10 cellular contexts compared by ENCODE assay signal in genomic region chr2:131035112-131035825, GRCh38. TPM values are rescaled to one million over a fixed set of nuclear protein-coding genes. Genes with fewer than 3 reads are reported as not detected.
DNase-seq lines count a peak whose midpoint lies in the region; ATAC-seq, FAIRE-seq and TF ChIP-seq lines count a peak whose summit lies in the region.
"Had no signal": no experiment of that assay in that cellular context is flagged by ENCODE, and none has a peak within 500 bp of the region (broad histone marks: within the 10 kb centered on the region; RNA-seq: fewer than 3 reads in every experiment).

No MANE protein-coding gene starts in this region.

- H3K27me3 Mint-ChIP-seq in osteocyte (ENCODE audit: unreplicated experiment): peaks cover 4% of the 10 kb centered on the region

- no peaks in the 10 kb centered on the region for H4K20me1 ChIP-seq in endothelial cell of umbilical vein (replicated peaks; ENCODE audit: control insufficient read depth, extremely low read depth, insufficient read depth, low read length)

- peaks cover 7% of the 10 kb centered on the region for H3K4me1 Mint-ChIP-seq in osteocyte (ENCODE audit: unreplicated experiment)
- H3K4me1 Mint-ChIP-seq: memory B cell had no signal

- TF ChIP-seq CTCF in AG04450 (IDR thresholded peaks at IDR 0.05; ENCODE audit: low read depth, low read length) (no peak), endothelial cell of umbilical vein (IDR thresholded peaks at IDR 0.05; ENCODE audit: extremely low read depth in 1 of 2, insufficient read depth in 1 of 2, low read depth in 1 of 2, low read length in 2 of 2) (no peak), osteocyte (IDR thresholded peaks at IDR 0.05) (no peak), GM13976 (IDR thresholded peaks at IDR 0.05; ENCODE audit: borderline replicate concordance, control extremely low read depth, extremely low read depth, insufficient read depth, missing control alignments) (no peak)

- H3K79me2 ChIP-seq in endothelial cell of umbilical vein (ENCODE audit: control insufficient read depth, insufficient read depth, low read length): no peaks in the 10 kb centered on the region

- H3K4me1 ChIP-seq in HUES64 (ENCODE audit: insufficient read depth, low read length): no peaks in the 10 kb centered on the region
- H3K4me1 ChIP-seq in endothelial cell of umbilical vein (ENCODE audit: control insufficient read depth, extremely low read depth, insufficient read depth, low read length): no peaks in the 10 kb centered on the region

- no peak for DNase-seq in AG04450 (ENCODE audit: low read depth, low spot score)
- DNase-seq in endothelial cell of umbilical vein (ENCODE audit: low read depth, low spot score): no peak
- peak; percentile 82 for DNase-seq in osteocyte (ENCODE audit: extremely low spot score, unreplicated experiment)
- no peak for DNase-seq in GM13976 (ENCODE audit: low spot score)
- DNase-seq in NK-92 (lab: John Stamatoyannopoulos, UW; ENCODE audit: unreplicated experiment): no peak
- DNase-seq in activated CD4-positive, alpha-beta T cell treated with anti-CD3 and anti-CD28 coated beads for 4 hours: no peak
- DNase-seq: KG1 had no signal

- peak overlapping the region; percentile 60 for H3K4me3 Mint-ChIP-seq in osteocyte (ENCODE audit: unreplicated experiment)
- H3K4me3 Mint-ChIP-seq: memory B cell had no signal

- no peak for FAIRE-seq in endothelial cell of umbilical vein (lab: Jason Lieb, UNC)

- no peak overlapping the region for H3K27ac Mint-ChIP-seq in osteocyte (ENCODE audit: unreplicated experiment)
- H3K27ac Mint-ChIP-seq: memory B cell had no signal

- WGBS in HUES64: 8% methylated on average over 65 of the region's 65 CpGs

- H3K9ac ChIP-seq in HUES64 (ENCODE audit: low read depth, low read length) (peak overlapping the region; percentile 73), endothelial cell of umbilical vein (replicated peaks; ENCODE audit: extremely low read depth, insufficient read depth, low read length) (no peak overlapping the region)

- no peak for ATAC-seq in HG03460 (IDR thresholded peaks at IDR 0.05; ENCODE audit: unreplicated experiment)

- no peaks in the 10 kb centered on the region for H3K9me1 ChIP-seq in endothelial cell of umbilical vein (replicated peaks; ENCODE audit: control insufficient read depth, extremely low read depth, insufficient read depth, low read length)

- dilution Hi-C loops in endothelial cell of umbilical vein (cut with MboI; ENCODE audit: extremely low pct_ligation_motif_present, low sequenced_read_pairs): no loop called here

- POLR2A ChIA-PET in AG04450 (lab: Yijun Ruan, JAX): no interaction called here
- POLR2A ChIA-PET in endothelial cell of umbilical vein (lab: Charles Lee): no interaction called here

- H2AFZ ChIP-seq in endothelial cell of umbilical vein (ENCODE audit: low read depth, low read length): peak overlapping the region; percentile 24

- BruUV-seq in endothelial cell of umbilical vein (replicated peaks; lab: Mats Ljungman, UMichigan): no TSS peak

- no peaks in the 10 kb centered on the region for H3K9me3 Mint-ChIP-seq in osteocyte (ENCODE audit: unreplicated experiment)
- H3K9me3 Mint-ChIP-seq: memory B cell had no signal

- no peak overlapping the region for H3K27ac ChIP-seq in AG04450 (ENCODE audit: low read depth, low read length)
- no peak overlapping the region for H3K27ac ChIP-seq in HUES64 (ENCODE audit: low read depth, low read length)
- no peak overlapping the region for H3K27ac ChIP-seq in endothelial cell of umbilical vein (ENCODE audit: insufficient read depth, low read depth, low read length)

- TF ChIP-seq POLR2A in endothelial cell of umbilical vein (IDR thresholded peaks at IDR 0.05; ENCODE audit: low read depth, low read length): no peak

- no peaks in the 10 kb centered on the region for H3K36me3 ChIP-seq in HUES64 (ENCODE audit: insufficient read depth, low read length)
- H3K36me3 ChIP-seq in endothelial cell of umbilical vein (ENCODE audit: control insufficient read depth in 2 of 2, extremely low read depth in 1 of 2, insufficient read depth in 2 of 2, low read length in 2 of 2): no peaks in the 10 kb centered on the region

- H3K9me3 ChIP-seq in AG04450 (ENCODE audit: control insufficient read depth, insufficient read depth, low read length) (no peaks in the 10 kb centered on the region; the same call in 1 of the 2 replicates), HUES64 (ENCODE audit: insufficient read depth, low read depth, low read length) (no peaks in the 10 kb centered on the region), endothelial cell of umbilical vein (replicated peaks; ENCODE audit: control insufficient read depth, insufficient read depth, low read length) (no peaks in the 10 kb centered on the region)

- no peak overlapping the region for H3K4me2 ChIP-seq in endothelial cell of umbilical vein (ENCODE audit: insufficient read depth, low read length)

- in situ Hi-C loops in GM13976 (cut with MboI; ENCODE audit: low sequenced_read_pairs, unreplicated experiment): no loop called here

- no peaks in the 10 kb centered on the region for H3K36me3 Mint-ChIP-seq in osteocyte (ENCODE audit: unreplicated experiment)
- H3K36me3 Mint-ChIP-seq: memory B cell had no signal

- peaks cover 53% of the 10 kb centered on the region for H3K27me3 ChIP-seq in AG04450 (ENCODE audit: control insufficient read depth, insufficient read depth, low read length)
- peaks cover 35% of the 10 kb centered on the region for H3K27me3 ChIP-seq in HUES64 (ENCODE audit: insufficient read depth, low read length)
- H3K27me3 ChIP-seq in endothelial cell of umbilical vein (ENCODE audit: control insufficient read depth in 2 of 2, insufficient read depth in 2 of 2, low read length in 2 of 2): peaks cover 43 to 49% of the 10 kb centered on the region in 2 experiments

- peak overlapping the region; percentile 42 for H3K4me3 ChIP-seq in AG04450 (ENCODE audit: low read depth, low read length)
- H3K4me3 ChIP-seq in HUES64 (ENCODE audit: low read length): peak overlapping the region; percentile 70
- H3K4me3 ChIP-seq in endothelial cell of umbilical vein (replicated peaks in 1 of 3; ENCODE audit: insufficient read depth in 1 of 3, low read depth in 1 of 3, low read length in 3 of 3): peak overlapping the region in 1 of 3 experiments; percentile 6

- intact Hi-C loops in endothelial cell of umbilical vein (cut with micrococcal nuclease): no loop called here

- CTCF ChIA-PET in AG04450 (lab: Charles Lee) (no interaction called here), endothelial cell of umbilical vein (lab: Charles Lee) (no interaction called here)

TF ChIP-seq in endothelial cell of umbilical vein, 7 proteins besides CTCF, POLR2A, EP300 and RAD21:
- TF ChIP-seq POLR2AphosphoS5 (IDR thresholded peaks at IDR 0.05; ENCODE audit: insufficient read depth, low read depth, low read length) (no peak), MAX (IDR thresholded peaks at IDR 0.05; ENCODE audit: insufficient read depth, insufficient read length) (no peak), EZH2 (IDR thresholded peaks at IDR 0.05; ENCODE audit: borderline replicate concordance, low read depth, low read length, severe bottlenecking) (peak; percentile 63), GATA2 (IDR thresholded peaks at IDR 0.05; ENCODE audit: insufficient read depth, insufficient read length, low read depth, low read length) (no peak)

RNA-seq across cellular contexts. Expression of gene FAM168B, which starts 58.0 kb away (rescaled TPM):
- polyA plus RNA-seq in AG04450 (2011; rRNA removed) (84.3 and 99.2 TPM in 2 replicates), endothelial cell of umbilical vein (183 and 185 TPM in 2 replicates)
- polyA minus RNA-seq in AG04450 (2011; rRNA and poly(A)+ RNA removed): 69.9 and 101 TPM in 2 replicates
- 60.9 TPM for polyA plus RNA-seq in HUES64 (2013, experiment 1 of 2)
- 63.2 TPM for polyA plus RNA-seq in HUES64 (2013, experiment 2 of 2)
- total RNA-seq in endothelial cell of umbilical vein (107 and 109 TPM in 2 replicates), osteocyte (111 and 114 TPM in 2 replicates)
- polyA plus RNA-seq in endothelial cell of umbilical vein (2011; cell fraction: cytosol; rRNA removed): 83.0 and 99.0 TPM in 2 replicates
- 78.3 and 80.9 TPM in 2 replicates for polyA plus RNA-seq in endothelial cell of umbilical vein (2011; cell fraction: nucleus; rRNA removed)
- 77.2 and 80.8 TPM in 2 replicates for polyA plus RNA-seq in endothelial cell of umbilical vein (2012)
- 123 and 146 TPM in 2 replicates for polyA minus RNA-seq in endothelial cell of umbilical vein
- polyA minus RNA-seq in endothelial cell of umbilical vein (2011; cell fraction: cytosol; rRNA and poly(A)+ RNA removed): 58.7 TPM
- 40.8 and 46.9 TPM in 2 replicates for polyA minus RNA-seq in endothelial cell of umbilical vein (2011; cell fraction: nucleus; rRNA and poly(A)+ RNA removed)
